2 cellular contexts compared by ENCODE assay signal in genomic region chr2:102101097-102101843, GRCh38.
TF ChIP-seq lines count a peak whose summit lies in the region.

No MANE protein-coding gene starts in this region.

TF ChIP-seq in A549, 52 proteins besides CTCF, POLR2A, EP300 and RAD21 (continued from another document):
- TF ChIP-seq POLR2AphosphoS2 (conservative IDR thresholded peaks at IDR 0.05; ENCODE audit: low read length) (no peak), HES2 (IDR thresholded peaks at IDR 0.05) (no peak), ZFP36 (IDR thresholded peaks at IDR 0.05; ENCODE audit: borderline replicate concordance, partially characterized antibody) (no peak), JUN (IDR thresholded peaks at IDR 0.05) (no peak), BHLHE40 (IDR thresholded peaks at IDR 0.05; ENCODE audit: low read depth, low read length) (no peak), SREBF2 (IDR thresholded peaks at IDR 0.05) (no peak), USF2 (IDR thresholded peaks at IDR 0.05) (no peak), FOXS1 (CRISPR knock-in tag; IDR thresholded peaks at IDR 0.05) (no peak), CEBPB (IDR thresholded peaks at IDR 0.05) (no peak), NFE2L2 (conservative IDR thresholded peaks at IDR 0.05; ENCODE audit: low read length) (no peak), TFCP2L1 (CRISPR knock-in tag; IDR thresholded peaks at IDR 0.05) (no peak), E2F6 (IDR thresholded peaks at IDR 0.05; ENCODE audit: borderline replicate concordance, low read depth) (no peak), ZC3H11A (IDR thresholded peaks at IDR 0.05) (no peak), ATOH8 (CRISPR knock-in tag; IDR thresholded peaks at IDR 0.05; ENCODE audit: low read depth) (no peak)

TF ChIP-seq in IMR-90, 13 proteins besides CTCF, POLR2A, EP300 and RAD21 (continued from another document):
- TF ChIP-seq MXI1 (IDR thresholded peaks at IDR 0.05; ENCODE audit: borderline replicate concordance, low read depth, low read length) (no peak), RCOR1 (IDR thresholded peaks at IDR 0.05; ENCODE audit: insufficient replicate concordance, low read length) (no peak), FOS (IDR thresholded peaks at IDR 0.05; ENCODE audit: low read depth, low read length) (no peak), RFX5 (IDR thresholded peaks at IDR 0.05; ENCODE audit: low read depth, low read length) (no peak), NFE2L2 (IDR thresholded peaks at IDR 0.05; ENCODE audit: low read depth, low read length) (no peak), SMC3 (IDR thresholded peaks at IDR 0.05; ENCODE audit: low read depth, low read length) (no peak), MAFK (IDR thresholded peaks at IDR 0.05; ENCODE audit: low read depth, low read length) (no peak)
